In genomic region chr19:35722897-35723296, GRCh38 we compare ENCODE assay signal across 1 cellular context.
TF ChIP-seq lines count a peak whose summit lies in the region.

No MANE protein-coding gene starts in this region.

TF ChIP-seq in HepG2, 621 proteins besides CTCF, POLR2A, EP300 and RAD21:
- TF ChIP-seq ZNF430 (CRISPR knock-in tag; IDR thresholded peaks at IDR 0.05) (no peak), ZNF143 (CRISPR knock-in tag; IDR thresholded peaks at IDR 0.05) (no peak), PTBP1 (IDR thresholded peaks at IDR 0.05; ENCODE audit: low read depth, low read length, poor library complexity, severe bottlenecking) (no peak), AGO2 (optimal IDR thresholded peaks at IDR 0.05; ENCODE audit: low read depth, low read length) (peak; percentile 42), SAP130 (CRISPR knock-in tag; IDR thresholded peaks at IDR 0.05; ENCODE audit: low read depth) (no peak)
